Comparison of ENCODE assay signal across 25 cellular contexts in genomic region chr6:4687656-4687988, GRCh38.
A peak's percentile ranks its signal among the peaks of the same experiment; 100 is the strongest.
DNase-seq lines count a peak whose midpoint lies in the region; ATAC-seq and TF ChIP-seq lines count a peak whose summit lies in the region.
"Had no signal": no experiment of that assay in that cellular context is flagged by ENCODE, and none has a peak within 500 bp of the region (broad histone marks: within the 10 kb centered on the region; RNA-seq: fewer than 3 reads in every experiment).

No MANE protein-coding gene starts in this region.

- H2AFZ ChIP-seq in ACC112 (ENCODE audit: low read length, unreplicated experiment) = peak overlapping the region; percentile 94

- H3K36me3 ChIP-seq in ACC112 (ENCODE audit: insufficient read depth, low read length) = no peaks in the 10 kb centered on the region
- H3K36me3 ChIP-seq in MG63 = no peaks in the 10 kb centered on the region
- no peaks in the 10 kb centered on the region for H3K36me3 ChIP-seq in neutrophil
- H3K36me3 ChIP-seq: adrenal gland, colonic mucosa had no signal

- peak overlapping the region; percentile 91 for H3K27ac Mint-ChIP-seq in chondrocyte (ENCODE audit: unreplicated experiment)
- no peak overlapping the region for H3K27ac Mint-ChIP-seq in activated CD8-positive, alpha-beta memory T cell treated with anti-CD3 and anti-CD28 coated beads, Interleukin-2, amount 10 ng/mL, durations not matched to agents 7 days and 5 days
- H3K27ac Mint-ChIP-seq: IgD-negative memory B cell, T-cell, type B pancreatic cell had no signal

- peaks cover 2% of the 10 kb centered on the region for H3K36me3 Mint-ChIP-seq in chondrocyte (ENCODE audit: low read depth)
- H3K36me3 Mint-ChIP-seq in activated CD8-positive, alpha-beta memory T cell treated with anti-CD3 and anti-CD28 coated beads, Interleukin-2, amount 10 ng/mL, durations not matched to agents 7 days and 5 days = no peaks in the 10 kb centered on the region
- H3K36me3 Mint-ChIP-seq: IgD-negative memory B cell, T-cell, type B pancreatic cell had no signal

- CTCF ChIA-PET in activated CD8-positive, alpha-beta memory T cell treated with anti-CD3 and anti-CD28 coated beads, Interleukin-2, amount 10 ng/mL, durations not matched to agents 7 days and 5 days (lab: Charles Lee) = no interaction called here

- H3K27me3 ChIP-seq in ACC112 (ENCODE audit: insufficient read depth, low read length) (no peaks in the 10 kb centered on the region), MG63 (no peaks in the 10 kb centered on the region), neutrophil (peaks cover 5% of the 10 kb centered on the region)
- H3K27me3 ChIP-seq: adrenal gland, colonic mucosa had no signal

- peaks cover 15% of the 10 kb centered on the region for H3K4me1 Mint-ChIP-seq in chondrocyte (ENCODE audit: low read depth)
- no peaks in the 10 kb centered on the region for H3K4me1 Mint-ChIP-seq in activated CD8-positive, alpha-beta memory T cell treated with anti-CD3 and anti-CD28 coated beads, Interleukin-2, amount 10 ng/mL, durations not matched to agents 7 days and 5 days
- H3K4me1 Mint-ChIP-seq: IgD-negative memory B cell, T-cell had no signal

- H3K27ac ChIP-seq in ACC112 (ENCODE audit: low read depth, low read length) (peak overlapping the region; percentile 75), neutrophil (peak overlapping the region; percentile 53)
- H3K27ac ChIP-seq: colonic mucosa had no signal

- DNase-seq in MG63 (no peak), chondrocyte (ENCODE audit: low spot score) (no peak), G401 (ENCODE audit: low spot score) (no peak)
- no peak for DNase-seq in activated CD8-positive, alpha-beta memory T cell treated with anti-CD3 and anti-CD28 coated beads, Interleukin-2, amount 10 ng/mL, durations not matched to agents 7 days and 5 days
- DNase-seq: activated CD4-positive, alpha-beta T cell treated with anti-CD3 and anti-CD28 coated beads for 1 hour; activated gamma-delta T cell treated with Interleukin-2 at 50 U/mL for 16 hours; activated T-cell treated with anti-CD3 and anti-CD28 coated beads, Interleukin-2, amount 50 U/mL, for 1 hour; C1 segment of cervical spinal cord; colonic mucosa; left colon; mesendoderm; NCI-H1417 treated with DMSO at 0.1 percent for 48 hours; NCI-H2081 treated with DMSO at 0.1 percent for 48 hours; NCI-H446; SHP77; small intestine; stimulated activated CD4-positive, alpha-beta T cell treated with anti-CD3 and anti-CD28 coated beads, Interleukin-2, amount 100 ng/mL, for 24 hours; T-cell had no signal

- in situ Hi-C loops in G401 (cut with HindIII; ENCODE audit: low sequenced_read_pairs) = no loop called here

- TF ChIP-seq CTCF in chondrocyte (IDR thresholded peaks at IDR 0.05) = no peak
- no peak for TF ChIP-seq CTCF in neutrophil (IDR thresholded peaks at IDR 0.05)

- no peak for ATAC-seq in activated CD8-positive, alpha-beta memory T cell treated with anti-CD3 and anti-CD28 coated beads, Interleukin-2, amount 10 ng/mL, durations not matched to agents 7 days and 5 days
- ATAC-seq in GM18909 (IDR thresholded peaks at IDR 0.05; ENCODE audit: poor library complexity, unreplicated experiment) (no peak), GM19455 (IDR thresholded peaks at IDR 0.05; ENCODE audit: unreplicated experiment) (no peak)
- ATAC-seq: T-cell had no signal

- H3K4me1 ChIP-seq in ACC112 (ENCODE audit: control insufficient read depth, insufficient read depth, low read length, unreplicated experiment) = peaks cover 14% of the 10 kb centered on the region
- H3K4me1 ChIP-seq in neutrophil (ENCODE audit: control insufficient read depth in 1 of 2, insufficient read depth in 1 of 2, low read depth in 1 of 2, low read length in 1 of 2) = no peaks in the 10 kb centered on the region
- H3K4me1 ChIP-seq: colonic mucosa had no signal

- no peaks in the 10 kb centered on the region for H3K79me2 ChIP-seq in ACC112 (ENCODE audit: control insufficient read depth, insufficient read depth, low read length, unreplicated experiment)

- H3K4me3 ChIP-seq in ACC112 (ENCODE audit: low read depth, low read length) = peak overlapping the region; percentile 52; the same call in 1 of the 2 replicates
- peak overlapping the region; percentile 36 for H3K4me3 ChIP-seq in MG63
- no peak overlapping the region for H3K4me3 ChIP-seq in neutrophil (ENCODE audit: low read depth in 1 of 2, low read length in 1 of 2)
- H3K4me3 ChIP-seq: colonic mucosa had no signal

- H3K27me3 Mint-ChIP-seq in chondrocyte (ENCODE audit: low read depth) = peaks cover 9% of the 10 kb centered on the region
- peaks cover 8% of the 10 kb centered on the region for H3K27me3 Mint-ChIP-seq in activated CD8-positive, alpha-beta memory T cell treated with anti-CD3 and anti-CD28 coated beads, Interleukin-2, amount 10 ng/mL, durations not matched to agents 7 days and 5 days

- H3K9me3 ChIP-seq in MG63 (no peaks in the 10 kb centered on the region), neutrophil (no peaks in the 10 kb centered on the region)
- H3K9me3 ChIP-seq: colonic mucosa had no signal

- peaks cover 5% of the 10 kb centered on the region for H3K9me3 Mint-ChIP-seq in chondrocyte (ENCODE audit: low read depth)
- peaks cover 2% of the 10 kb centered on the region for H3K9me3 Mint-ChIP-seq in activated CD8-positive, alpha-beta memory T cell treated with anti-CD3 and anti-CD28 coated beads, Interleukin-2, amount 10 ng/mL, durations not matched to agents 7 days and 5 days (ENCODE audit: low read depth)
- H3K9me3 Mint-ChIP-seq: type B pancreatic cell had no signal

- H3K4me3 Mint-ChIP-seq in chondrocyte (ENCODE audit: unreplicated experiment) = no peak overlapping the region
- no peak overlapping the region for H3K4me3 Mint-ChIP-seq in activated CD8-positive, alpha-beta memory T cell treated with anti-CD3 and anti-CD28 coated beads, Interleukin-2, amount 10 ng/mL, durations not matched to agents 7 days and 5 days
- H3K4me3 Mint-ChIP-seq: IgD-negative memory B cell, T-cell, type B pancreatic cell had no signal

Comparison
In these comparisons a context has a peak if more than half of its experiments do, and no peak if none do; other contexts are left out.
1. H3K4me3 ChIP-seq: peak in ACC112 (single experiment) and MG63 (single experiment); none in neutrophil (0 of 2).